Comparison of ENCODE assay signal across 8 cellular contexts in the genomic region with DNA sequence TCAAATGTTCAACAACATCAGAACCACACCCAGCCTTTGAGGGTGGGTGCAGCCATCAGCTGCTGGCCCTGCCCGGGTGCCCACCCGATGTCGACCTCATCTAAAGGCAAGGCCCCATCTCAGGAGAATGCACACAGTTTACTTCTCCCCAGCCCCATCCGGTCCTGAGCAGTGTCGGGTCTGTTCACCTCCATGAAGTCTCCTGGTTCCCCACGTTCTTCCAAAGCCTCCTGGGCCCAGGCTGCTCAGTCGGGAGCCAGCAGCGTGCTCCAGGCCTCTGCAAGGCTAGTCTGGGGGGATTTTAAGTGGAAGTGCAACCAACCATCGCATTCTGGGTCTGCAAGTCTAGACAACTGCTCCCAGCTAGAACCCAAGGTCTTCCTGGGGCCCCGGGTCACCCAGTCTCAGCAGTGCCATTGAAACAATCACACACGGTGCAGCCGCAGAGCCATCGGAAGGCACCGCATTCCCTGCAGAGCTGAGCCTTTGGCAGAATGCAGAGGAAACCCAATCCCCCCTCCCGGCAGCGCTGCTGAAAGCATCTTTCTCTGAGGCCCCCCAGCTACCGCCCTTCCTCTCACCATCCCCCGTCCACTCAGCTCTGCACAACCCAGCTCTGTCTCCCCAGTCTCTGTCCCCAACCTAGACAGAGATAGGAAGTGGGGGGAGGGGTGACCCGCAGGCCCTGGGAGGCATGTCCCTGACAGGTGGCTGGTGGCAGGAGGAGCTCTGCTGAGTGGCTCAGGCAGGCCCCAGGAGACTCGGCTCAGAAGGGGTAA. TPM values are rescaled to one million over a fixed set of nuclear protein-coding genes. Genes with fewer than 3 reads are reported as not detected.
DNase-seq lines count a peak whose midpoint lies in the region; ATAC-seq and TF ChIP-seq lines count a peak whose summit lies in the region.

No MANE protein-coding gene starts in this region.

- ATAC-seq in GM19395 (IDR thresholded peaks at IDR 0.05; ENCODE audit: unreplicated experiment): peak; percentile 78
- peak; percentile 35 for ATAC-seq in esophagus mucosa

- TF ChIP-seq CTCF in GM13977 (IDR thresholded peaks at IDR 0.05; ENCODE audit: extremely low read depth, insufficient read depth, missing control alignments): no peak

- DNase-seq in DMS79 treated with DMSO at 0.1 percent for 48 hours (lab: John Stamatoyannopoulos, UW) (peak; percentile 32), Ammon's horn (ENCODE audit: low spot score) (no peak), GM13977 (ENCODE audit: low spot score) (no peak), ACHN (no peak), SKM-1 (lab: John Stamatoyannopoulos, UW; ENCODE audit: unreplicated experiment) (no peak)
- DNase-seq in Jurkat, Clone E6-1 (ENCODE audit: low read depth, low spot score): peak; percentile 77

- H3K4me3 ChIP-seq in Jurkat, Clone E6-1 (ENCODE audit: low read length): no peak overlapping the region; the same call in 1 of the 2 replicates

- in situ Hi-C loops in GM13977 (cut with MboI; ENCODE audit: low pct_unique_long_range_greater_than_20kb, low sequenced_read_pairs, unreplicated experiment) (no loop called here), ACHN (cut with HindIII; ENCODE audit: low pct_ligation_motif_present, low pct_unique_long_range_greater_than_20kb, low sequenced_read_pairs) (no loop called here)

RNA-seq across cellular contexts. Expression of gene ESPNL, which starts 8.5 kb away (rescaled TPM):
- 1.1 TPM for polyA plus RNA-seq in Jurkat, Clone E6-1 (2012; ENCODE audit: insufficient read depth, insufficient read length)
- total RNA-seq in esophagus mucosa: 0.40 TPM

RNA-seq across cellular contexts. Expression of gene KLHL30, which starts 29.9 kb away (rescaled TPM):
- polyA plus RNA-seq in Jurkat, Clone E6-1 (2012; ENCODE audit: insufficient read depth, insufficient read length): not detected
- 0.08 TPM for total RNA-seq in esophagus mucosa

RNA-seq across cellular contexts. Expression of gene SCLY, which starts 47.8 kb away (rescaled TPM):
- polyA plus RNA-seq in Jurkat, Clone E6-1 (2012; ENCODE audit: insufficient read depth, insufficient read length): 34.0 TPM
- 8.9 TPM for total RNA-seq in esophagus mucosa

RNA-seq across cellular contexts. Expression of gene ERFE, which starts 50.2 kb away (rescaled TPM):
- 8.5 TPM for polyA plus RNA-seq in Jurkat, Clone E6-1 (2012; ENCODE audit: insufficient read depth, insufficient read length)
- 0.44 TPM for total RNA-seq in esophagus mucosa

Comparison
In these comparisons a context has a peak if more than half of its experiments do, and no peak if none do; other contexts are left out.
1. DNase-seq: peak in DMS79 treated with DMSO at 0.1 percent for 48 hours (single experiment) and Jurkat, Clone E6-1 (single experiment); none in Ammon's horn (single experiment), GM13977 (single experiment), ACHN (single experiment) and SKM-1 (single experiment).